In genomic region chr2:223399357-223399957, GRCh38 we compare ENCODE assay signal across 18 cellular contexts.
"Had no signal": no experiment of that assay in that cellular context is flagged by ENCODE, and none has a peak within 500 bp of the region (broad histone marks: within the 10 kb centered on the region; RNA-seq: fewer than 3 reads in every experiment).

No MANE protein-coding gene starts in this region.

- H3K27me3 ChIP-seq: esophagus squamous epithelium, hepatocyte, ovary, sigmoid colon, stomach, transverse colon had no signal

- H3K4me3 ChIP-seq: esophagus squamous epithelium, hepatocyte, mucosa of descending colon, ovary, sigmoid colon, stomach, thoracic aorta, transverse colon had no signal

- H3K9me3 ChIP-seq: esophagus squamous epithelium, mucosa of descending colon, ovary, sigmoid colon, transverse colon had no signal

- H3K36me3 ChIP-seq: esophagus squamous epithelium, ovary, sigmoid colon, stomach, thoracic aorta had no signal

- H3K79me2 ChIP-seq: hepatocyte had no signal

- H3K4me2 ChIP-seq: hepatocyte had no signal

- H3K27ac ChIP-seq: esophagus squamous epithelium, hepatocyte, ovary, sigmoid colon, stomach, thoracic aorta, transverse colon had no signal

- H3K4me1 ChIP-seq: esophagus squamous epithelium, sigmoid colon, stomach, transverse colon had no signal

- DNase-seq: effector memory CD8-positive, alpha-beta T cell; esophagus squamous epithelium; foreskin fibroblast; kidney; left cardiac atrium; mammary epithelial cell; mucosa of descending colon; naive thymus-derived CD8-positive, alpha-beta T cell; ovary; sigmoid colon; small intestine; stimulated activated CD4-positive, alpha-beta T cell treated with anti-CD3 and anti-CD28 coated beads, Interleukin-12 subunit alpha, Interleukin-12 subunit beta, amount 100 ng/mL, for 4 hours; stimulated activated naive CD4-positive, alpha-beta T cell; stomach; substantia nigra; transverse colon had no signal

- H2AFZ ChIP-seq: hepatocyte had no signal
